Comparison of ENCODE assay signal across 1 cellular context in genomic region chr4:186946682-186947294, GRCh38.
TF ChIP-seq lines count a peak whose summit lies in the region.

No MANE protein-coding gene starts in this region.

TF ChIP-seq in GM23338, 12 proteins besides CTCF, POLR2A, EP300 and RAD21 (continued from another document):
- TF ChIP-seq ZNF462 (CRISPR knock-in tag; IDR thresholded peaks at IDR 0.05) (no peak), STAT1 (IDR thresholded peaks at IDR 0.05; ENCODE audit: unreplicated experiment) (no peak), POLR2AphosphoS5 (IDR thresholded peaks at IDR 0.05; ENCODE audit: low read depth) (no peak)
- TF ChIP-seq, protein P1, sequence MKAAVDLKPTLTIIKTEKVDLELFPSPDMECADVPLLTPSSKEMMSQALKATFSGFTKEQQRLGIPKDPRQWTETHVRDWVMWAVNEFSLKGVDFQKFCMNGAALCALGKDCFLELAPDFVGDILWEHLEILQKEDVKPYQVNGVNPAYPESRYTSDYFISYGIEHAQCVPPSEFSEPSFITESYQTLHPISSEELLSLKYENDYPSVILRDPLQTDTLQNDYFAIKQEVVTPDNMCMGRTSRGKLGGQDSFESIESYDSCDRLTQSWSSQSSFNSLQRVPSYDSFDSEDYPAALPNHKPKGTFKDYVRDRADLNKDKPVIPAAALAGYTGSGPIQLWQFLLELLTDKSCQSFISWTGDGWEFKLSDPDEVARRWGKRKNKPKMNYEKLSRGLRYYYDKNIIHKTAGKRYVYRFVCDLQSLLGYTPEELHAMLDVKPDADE (IDR thresholded peaks at IDR 0.05), result no peak
